ENCODE assay signal across 13 cellular contexts in genomic region chr1:15245593-15246325, GRCh38. TPM values are rescaled to one million over a fixed set of nuclear protein-coding genes. Genes with fewer than 3 reads are reported as not detected.
A peak's percentile ranks its signal among the peaks of the same experiment; 100 is the strongest.
DNase-seq lines count a peak whose midpoint lies in the region; ATAC-seq and TF ChIP-seq lines count a peak whose summit lies in the region.
"Had no signal": no experiment of that assay in that cellular context is flagged by ENCODE, and none has a peak within 500 bp of the region (broad histone marks: within the 10 kb centered on the region; RNA-seq: fewer than 3 reads in every experiment).

No MANE protein-coding gene starts in this region.

- no peaks in the 10 kb centered on the region for H3K9me3 Mint-ChIP-seq in MCF 10A (ENCODE audit: unreplicated experiment)
- no peaks in the 10 kb centered on the region for H3K9me3 Mint-ChIP-seq in type B pancreatic cell

- H3K36me3 Mint-ChIP-seq in MCF 10A (ENCODE audit: insufficient read depth, unreplicated experiment) (no peaks in the 10 kb centered on the region), type B pancreatic cell (peaks cover 3% of the 10 kb centered on the region)

- POLR2A ChIA-PET in MCF 10A (lab: Yijun Ruan, JAX): no interaction called here

- CTCF ChIA-PET in MCF 10A (lab: Yijun Ruan, JAX): no interaction called here

- H3K27me3 Mint-ChIP-seq in MCF 10A (ENCODE audit: insufficient read depth, unreplicated experiment) (peaks cover 32% of the 10 kb centered on the region), type B pancreatic cell (peaks cover 21% of the 10 kb centered on the region)

- peak; percentile 59 for DNase-seq in MCF 10A (ENCODE audit: unreplicated experiment)
- DNase-seq in breast epithelium (ENCODE audit: low spot score in 2 of 2): no peak
- DNase-seq in adipocyte (ENCODE audit: low read depth): peak; percentile 45
- DNase-seq in iris pigment epithelial cell (ENCODE audit: low read depth): peak; percentile 70
- DNase-seq in type B pancreatic cell (ENCODE audit: extremely low spot score, unreplicated experiment): no peak
- DNase-seq in GM10266 (ENCODE audit: extremely low spot score): no peak
- no peak for DNase-seq in ureter (ENCODE audit: low spot score)
- DNase-seq: activated naive CD4-positive, alpha-beta T cell treated with Interleukin-2 at 50 U/mL for 16 hours; NCI-H1048; stimulated activated naive B cell treated with anti-CD40 and anti-IgM and Interleukin-4, amounts not matched to agents 10 μg/mL and 1 μg/mL and 100 μg/mL, for 72 hours had no signal

- H3K4me3 ChIP-seq in breast epithelium: no peak overlapping the region
- H3K4me3 ChIP-seq in adipocyte (ENCODE audit: low read length): no peak overlapping the region

- H3K9me3 ChIP-seq in breast epithelium (no peaks in the 10 kb centered on the region), adipocyte (ENCODE audit: control insufficient read depth, low read length) (peaks cover 7% of the 10 kb centered on the region)

- ATAC-seq in HG03354 (IDR thresholded peaks at IDR 0.05; ENCODE audit: poor library complexity, severe bottlenecking, unreplicated experiment): no peak
- ATAC-seq: activated CD4-positive, CD25-positive, alpha-beta regulatory T cell treated with anti-CD3 and anti-CD28 coated beads, Interleukin-2, amount 50 U/mL, for 24 hours; stimulated activated naive B cell treated with anti-CD40 and anti-IgM and Interleukin-4, amounts not matched to agents 10 μg/mL and 1 μg/mL and 100 μg/mL, for 72 hours had no signal

- TF ChIP-seq POLR2A in breast epithelium (IDR thresholded peaks at IDR 0.05): no peak

- H3K27ac ChIP-seq in breast epithelium: peak overlapping the region in 1 of 2 donors; percentile 38

- no peak overlapping the region for H3K9ac ChIP-seq in adipocyte (ENCODE audit: low read length)

- H3K27ac Mint-ChIP-seq in MCF 10A (ENCODE audit: low read depth, unreplicated experiment) (peak overlapping the region; percentile 35), type B pancreatic cell (no peak overlapping the region)
- H3K27ac Mint-ChIP-seq: stimulated activated naive B cell treated with anti-CD40 and anti-IgM and Interleukin-4, amounts not matched to agents 10 μg/mL and 1 μg/mL and 100 μg/mL, for 72 hours had no signal

- no peak overlapping the region for H3K4me3 Mint-ChIP-seq in MCF 10A (ENCODE audit: unreplicated experiment)
- peak overlapping the region; percentile 84 for H3K4me3 Mint-ChIP-seq in type B pancreatic cell
- H3K4me3 Mint-ChIP-seq: stimulated activated naive B cell treated with anti-CD40 and anti-IgM and Interleukin-4, amounts not matched to agents 10 μg/mL and 1 μg/mL and 100 μg/mL, for 72 hours had no signal

- H3K36me3 ChIP-seq in breast epithelium: no peaks in the 10 kb centered on the region
- no peaks in the 10 kb centered on the region for H3K36me3 ChIP-seq in adipocyte (ENCODE audit: control insufficient read depth, insufficient read depth, low read length, severe bottlenecking)

- peaks cover 14% of the 10 kb centered on the region for H3K4me1 Mint-ChIP-seq in MCF 10A (ENCODE audit: insufficient read depth, unreplicated experiment)
- H3K4me1 Mint-ChIP-seq in type B pancreatic cell (ENCODE audit: unreplicated experiment): peaks cover 42% of the 10 kb centered on the region

- H3K27me3 ChIP-seq in breast epithelium: no peaks in the 10 kb centered on the region
- H3K27me3 ChIP-seq in adipocyte (replicated peaks; ENCODE audit: control insufficient read depth, insufficient read depth, low read length): peaks cover 63% of the 10 kb centered on the region

- H3K4me1 ChIP-seq in breast epithelium (no peaks in the 10 kb centered on the region), adipocyte (ENCODE audit: control insufficient read depth, insufficient read depth, low read length) (peaks cover 13% of the 10 kb centered on the region)

- intact Hi-C loops in MCF 10A (cut with micrococcal nuclease): no loop called here
- intact Hi-C loops in breast epithelium (cut with DNase I; ENCODE audit: low total_unique reads): loop anchor here (1.0 to 5.0 kb wide), 2 partner anchors 7 to 367 kb away; no protein-coding TSS in a partner anchor

- TF ChIP-seq CTCF in MCF 10A (IDR thresholded peaks at IDR 0.05; ENCODE audit: unreplicated experiment) (no peak), breast epithelium (IDR thresholded peaks at IDR 0.05) (no peak), type B pancreatic cell (conservative IDR thresholded peaks at IDR 0.05) (no peak), GM10266 (IDR thresholded peaks at IDR 0.05; ENCODE audit: control insufficient read depth, insufficient read depth, low read depth, missing control alignments) (no peak)

- no TSS peak for BruUV-seq in MCF 10A (replicated peaks; lab: Mats Ljungman, UMichigan)

RNA-seq across cellular contexts. Expression of gene FHAD1, which starts 1.3 kb away (rescaled TPM):
- not detected in 2 replicates for total RNA-seq in MCF 10A (2022)
- 1 to 10 TPM in 2 of 3 donors, not detected in 1; 1.0 to 2.3 TPM for total RNA-seq in breast epithelium
- total RNA-seq in type B pancreatic cell (ENCODE audit: low replicate concordance): 0.93 and 3.8 TPM in 2 replicates
- 12.3 TPM for total RNA-seq in ureter
- total RNA-seq: lung microvascular endothelial cell had no signal

Comparison
In these comparisons a context has a peak if more than half of its experiments do, and no peak if none do; other contexts are left out.
1. DNase-seq: peak in MCF 10A (single experiment), adipocyte (single experiment) and iris pigment epithelial cell (single experiment); none in breast epithelium (0 of 2), type B pancreatic cell (single experiment), GM10266 (single experiment) and ureter (single experiment).